In the genomic region with DNA sequence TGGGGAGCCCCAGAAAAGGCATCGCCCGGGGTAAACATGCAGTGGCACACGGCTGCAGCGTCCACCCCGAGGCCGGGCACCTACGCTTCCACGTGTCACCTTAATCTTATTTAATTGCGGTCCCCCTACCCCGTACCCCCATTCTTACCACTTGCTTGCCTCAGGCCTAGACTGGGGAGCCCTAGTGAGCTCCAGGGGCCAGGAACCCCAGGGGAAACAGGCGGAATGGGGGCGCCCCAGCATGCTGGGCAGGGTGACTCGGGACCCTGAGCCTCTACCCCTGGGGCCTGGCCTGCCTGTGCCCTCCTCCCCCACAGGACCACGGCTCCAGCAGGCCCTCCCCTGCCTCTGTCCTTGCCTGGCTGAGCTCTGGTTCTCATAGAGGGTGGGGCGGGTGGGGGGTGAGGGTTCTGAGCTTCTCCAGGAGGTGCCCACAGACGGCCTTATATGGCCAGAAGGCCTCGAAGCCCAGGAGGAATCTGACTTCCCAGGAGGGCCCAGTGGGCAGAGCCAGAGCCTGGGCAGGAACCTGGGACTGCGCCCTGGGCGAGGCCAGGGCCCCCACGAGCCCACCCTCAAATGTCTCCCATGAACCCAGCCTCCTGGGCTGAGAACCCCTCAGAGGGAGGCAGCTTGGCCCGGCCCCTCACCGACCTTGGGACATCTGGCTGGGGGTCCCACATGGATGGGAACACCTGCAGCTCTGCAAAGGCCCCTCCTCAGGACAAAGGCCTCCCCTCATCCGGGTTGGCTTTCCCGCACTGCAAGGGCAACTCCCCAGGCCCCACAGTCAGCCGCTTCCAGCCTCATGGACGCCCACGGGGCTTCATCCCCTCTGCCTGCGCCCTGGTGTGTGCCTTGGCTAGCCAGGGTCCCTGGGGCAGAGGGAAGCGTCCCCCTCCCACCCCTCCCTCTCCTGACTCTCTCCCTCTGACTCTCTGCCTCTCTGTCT, we compare ENCODE assay signal across 1 cellular context.
TF ChIP-seq lines count a peak whose summit lies in the region.

No MANE protein-coding gene starts in this region.

TF ChIP-seq in H1, 55 proteins besides CTCF, POLR2A, EP300 and RAD21:
- TF ChIP-seq EGR1 (IDR thresholded peaks at IDR 0.05; ENCODE audit: borderline replicate concordance, low read depth, low read length) = no peak
- peak; percentile 75 for TF ChIP-seq SRF (IDR thresholded peaks at IDR 0.05; ENCODE audit: low read depth, low read length)
